Comparison of ENCODE assay signal across 13 cellular contexts in the genomic region with DNA sequence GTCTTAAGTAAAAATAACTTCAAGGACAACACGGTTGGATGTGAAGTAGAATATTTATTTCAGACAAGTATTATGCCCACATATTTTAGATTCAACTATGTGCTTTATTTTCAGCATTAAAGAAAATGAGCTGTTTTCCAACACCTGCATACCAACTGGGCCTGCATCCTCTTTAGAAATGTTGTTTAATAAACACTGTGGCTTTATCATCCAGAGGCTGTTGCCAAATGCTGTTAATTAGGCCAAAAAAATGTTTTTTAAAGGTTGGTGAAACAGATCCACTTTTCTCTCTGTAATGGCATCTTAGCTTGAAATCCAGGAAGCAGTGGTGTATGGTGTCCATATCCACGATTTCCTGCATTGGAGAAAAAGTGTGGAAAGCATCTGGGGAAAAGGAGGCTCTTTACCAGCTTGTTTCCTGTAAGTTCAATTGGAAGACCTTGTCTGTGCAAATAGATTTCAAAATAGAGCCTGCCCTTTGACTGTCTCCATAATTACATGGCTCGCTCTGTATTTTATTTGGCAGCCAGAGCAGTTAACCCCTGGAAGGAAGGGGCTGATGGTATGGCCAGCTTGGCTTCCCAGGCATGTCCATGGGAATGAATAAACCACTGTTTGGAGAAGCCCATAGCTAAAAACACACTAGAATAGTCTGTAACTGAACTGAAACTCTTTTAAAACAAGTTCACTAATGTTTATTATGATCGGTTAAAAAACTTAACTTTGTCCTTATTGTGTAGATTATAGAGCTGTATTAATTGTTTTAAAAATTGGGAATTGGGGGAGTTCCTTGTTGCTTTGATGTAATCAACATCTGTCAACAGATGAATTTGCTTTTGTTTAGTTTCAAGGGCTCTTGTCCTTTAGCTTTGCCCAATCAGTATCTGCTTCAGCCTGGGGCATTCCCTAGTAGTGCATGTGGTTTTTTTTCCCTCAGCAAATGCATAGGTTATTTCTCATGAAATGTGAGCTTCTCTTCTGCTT. TPM values are rescaled to one million over a fixed set of nuclear protein-coding genes. Genes with fewer than 3 reads are reported as not detected.
DNase-seq lines count a peak whose midpoint lies in the region; ATAC-seq and TF ChIP-seq lines count a peak whose summit lies in the region.
"Had no signal": no experiment of that assay in that cellular context is flagged by ENCODE, and none has a peak within 500 bp of the region (broad histone marks: within the 10 kb centered on the region; RNA-seq: fewer than 3 reads in every experiment).

No MANE protein-coding gene starts in this region.

- peak overlapping the region; percentile 37; the same call in 1 of the 2 replicates for H3K27ac ChIP-seq in SK-N-MC
- H3K27ac ChIP-seq in sigmoid colon: no peak overlapping the region
- H3K27ac ChIP-seq: cardiac muscle cell, thyroid gland had no signal

- no peaks in the 10 kb centered on the region for H3K4me1 ChIP-seq in sigmoid colon
- H3K4me1 ChIP-seq: thyroid gland had no signal

- H3K27me3 ChIP-seq in sigmoid colon: no peaks in the 10 kb centered on the region
- H3K27me3 ChIP-seq: cardiac muscle cell, thyroid gland had no signal

- H3K9ac ChIP-seq in SK-N-MC (ENCODE audit: insufficient read length): no peak overlapping the region

- POLR2A ChIA-PET in activated CD8-positive, alpha-beta T cell treated with anti-CD3 and anti-CD28 coated beads for 36 hours (lab: Charles Lee): interaction anchor here (0.8 to 1.0 kb wide), 2 partner anchors 28 to 50 kb away, joined by 3 read pairs; partner anchors contain the start of gene DLX2

- H3K9me3 Mint-ChIP-seq in activated CD8-positive, alpha-beta T cell treated with anti-CD3 and anti-CD28 coated beads for 36 hours: no peaks in the 10 kb centered on the region
- H3K9me3 Mint-ChIP-seq in activated T-helper 1 cell treated with anti-CD3 and anti-CD28 coated beads, Interleukin-12 subunit alpha, Interleukin-12 subunit beta, Interleukin-2, Interleukin-4 antibody, amounts not matched to agents 30 ng/mL and 10 ng/mL and 1 ng/mL, durations not matched to agents 14 hours and 24 hours and 36 hours: no peaks in the 10 kb centered on the region
- H3K9me3 Mint-ChIP-seq: CD8-positive, alpha-beta T cell had no signal

- no peaks in the 10 kb centered on the region for H3K9me3 ChIP-seq in SK-N-MC (ENCODE audit: low read depth, low read length)
- no peaks in the 10 kb centered on the region for H3K9me3 ChIP-seq in sigmoid colon
- H3K9me3 ChIP-seq: thyroid gland had no signal

- H3K27ac Mint-ChIP-seq in activated CD8-positive, alpha-beta T cell treated with anti-CD3 and anti-CD28 coated beads for 36 hours: no peak overlapping the region
- H3K27ac Mint-ChIP-seq in activated T-helper 1 cell treated with anti-CD3 and anti-CD28 coated beads, Interleukin-12 subunit alpha, Interleukin-12 subunit beta, Interleukin-2, Interleukin-4 antibody, amounts not matched to agents 30 ng/mL and 10 ng/mL and 1 ng/mL, durations not matched to agents 14 hours and 24 hours and 36 hours: no peak overlapping the region
- H3K27ac Mint-ChIP-seq: CD8-positive, alpha-beta T cell had no signal

- CTCF ChIA-PET in activated CD8-positive, alpha-beta T cell treated with anti-CD3 and anti-CD28 coated beads for 36 hours (lab: Charles Lee): interaction anchor here (1.2 to 1.3 kb wide), 2 partner anchors 50 to 75 kb away, joined by 3 to 5 read pairs; partner anchors contain the start of gene DLX2

- TF ChIP-seq CTCF in activated CD8-positive, alpha-beta T cell treated with anti-CD3 and anti-CD28 coated beads for 36 hours (IDR thresholded peaks at IDR 0.05): no peak
- no peak for TF ChIP-seq CTCF in sigmoid colon (IDR thresholded peaks at IDR 0.05)

- H3K36me3 ChIP-seq in SK-N-MC (ENCODE audit: insufficient read depth, low read length) (no peaks in the 10 kb centered on the region), sigmoid colon (no peaks in the 10 kb centered on the region)
- H3K36me3 ChIP-seq: cardiac muscle cell, thyroid gland had no signal

- peak overlapping the region; percentile 26 for H3K4me3 ChIP-seq in SK-N-MC
- no peak overlapping the region for H3K4me3 ChIP-seq in sigmoid colon
- H3K4me3 ChIP-seq: cardiac muscle cell, thyroid gland had no signal

- WGBS in sigmoid colon, 2 donors: 46 to 65% methylated on average over 4 of the region's 4 CpGs

- ATAC-seq in activated CD8-positive, alpha-beta T cell treated with anti-CD3 and anti-CD28 coated beads for 36 hours: no peak
- ATAC-seq: CD8-positive, alpha-beta T cell had no signal

- DNase-seq in EH (ENCODE audit: low read depth) (peak; percentile 66), NCI-H1092 (lab: John Stamatoyannopoulos, UW) (peak; percentile 40), SK-N-MC (ENCODE audit: low read depth, low spot score) (no peak), inferior parietal cortex (ENCODE audit: extremely low spot score) (peak; percentile 2), sigmoid colon (no peak), A172 (ENCODE audit: low spot score) (no peak)
- DNase-seq in activated CD8-positive, alpha-beta T cell treated with anti-CD3 and anti-CD28 coated beads for 36 hours: no peak
- DNase-seq in activated T-helper 1 cell treated with anti-CD3 and anti-CD28 coated beads, Interleukin-12 subunit alpha, Interleukin-12 subunit beta, Interleukin-2, Interleukin-4 antibody, amounts not matched to agents 30 ng/mL and 10 ng/mL and 1 ng/mL, durations not matched to agents 14 hours and 24 hours and 36 hours (ENCODE audit: low spot score): no peak
- DNase-seq: CD8-positive, alpha-beta T cell; hippocampal formation; stimulated activated CD4-positive, alpha-beta T cell treated with anti-CD3 and anti-CD28 coated beads, Interleukin-2, amount 100 ng/mL, for 48 hours; thyroid gland had no signal

- no peak for TF ChIP-seq EP300 in sigmoid colon (IDR thresholded peaks at IDR 0.05)

- H3K4me3 Mint-ChIP-seq in activated CD8-positive, alpha-beta T cell treated with anti-CD3 and anti-CD28 coated beads for 36 hours: no peak overlapping the region
- no peak overlapping the region for H3K4me3 Mint-ChIP-seq in activated T-helper 1 cell treated with anti-CD3 and anti-CD28 coated beads, Interleukin-12 subunit alpha, Interleukin-12 subunit beta, Interleukin-2, Interleukin-4 antibody, amounts not matched to agents 30 ng/mL and 10 ng/mL and 1 ng/mL, durations not matched to agents 14 hours and 24 hours and 36 hours
- H3K4me3 Mint-ChIP-seq: CD8-positive, alpha-beta T cell had no signal

- no peak for TF ChIP-seq POLR2A in sigmoid colon (IDR thresholded peaks at IDR 0.05)

- H3K4me1 Mint-ChIP-seq in activated CD8-positive, alpha-beta T cell treated with anti-CD3 and anti-CD28 coated beads for 36 hours (ENCODE audit: low read depth): no peaks in the 10 kb centered on the region
- no peaks in the 10 kb centered on the region for H3K4me1 Mint-ChIP-seq in activated T-helper 1 cell treated with anti-CD3 and anti-CD28 coated beads, Interleukin-12 subunit alpha, Interleukin-12 subunit beta, Interleukin-2, Interleukin-4 antibody, amounts not matched to agents 30 ng/mL and 10 ng/mL and 1 ng/mL, durations not matched to agents 14 hours and 24 hours and 36 hours (ENCODE audit: low read depth)

- no peaks in the 10 kb centered on the region for H3K36me3 Mint-ChIP-seq in activated CD8-positive, alpha-beta T cell treated with anti-CD3 and anti-CD28 coated beads for 36 hours (ENCODE audit: low read depth)
- no peaks in the 10 kb centered on the region for H3K36me3 Mint-ChIP-seq in activated T-helper 1 cell treated with anti-CD3 and anti-CD28 coated beads, Interleukin-12 subunit alpha, Interleukin-12 subunit beta, Interleukin-2, Interleukin-4 antibody, amounts not matched to agents 30 ng/mL and 10 ng/mL and 1 ng/mL, durations not matched to agents 14 hours and 24 hours and 36 hours (ENCODE audit: low read depth)
- H3K36me3 Mint-ChIP-seq: CD8-positive, alpha-beta T cell had no signal

- no peaks in the 10 kb centered on the region for H3K27me3 Mint-ChIP-seq in activated CD8-positive, alpha-beta T cell treated with anti-CD3 and anti-CD28 coated beads for 36 hours
- H3K27me3 Mint-ChIP-seq in activated T-helper 1 cell treated with anti-CD3 and anti-CD28 coated beads, Interleukin-12 subunit alpha, Interleukin-12 subunit beta, Interleukin-2, Interleukin-4 antibody, amounts not matched to agents 30 ng/mL and 10 ng/mL and 1 ng/mL, durations not matched to agents 14 hours and 24 hours and 36 hours (ENCODE audit: insufficient read depth): no peaks in the 10 kb centered on the region

- intact Hi-C loops in activated CD8-positive, alpha-beta T cell treated with anti-CD3 and anti-CD28 coated beads for 36 hours (cut with micrococcal nuclease): no loop called here
- intact Hi-C loops in activated T-helper 1 cell treated with anti-CD3 and anti-CD28 coated beads, Interleukin-12 subunit alpha, Interleukin-12 subunit beta, Interleukin-2, Interleukin-4 antibody, amounts not matched to agents 30 ng/mL and 10 ng/mL and 1 ng/mL, durations not matched to agents 14 hours and 24 hours and 36 hours (cut with micrococcal nuclease): no loop called here
- intact Hi-C loops in sigmoid colon (cut with DNase I): no loop called here

RNA-seq across cellular contexts. Expression of gene DLX1, which starts 33.0 kb away (rescaled TPM):
- not detected for total RNA-seq in activated CD8-positive, alpha-beta T cell treated with anti-CD3 and anti-CD28 coated beads for 36 hours
- not detected in 2 replicates for total RNA-seq in activated T-helper 1 cell treated with anti-CD3 and anti-CD28 coated beads, Interleukin-12 subunit alpha, Interleukin-12 subunit beta, Interleukin-2, Interleukin-4 antibody, amounts not matched to agents 30 ng/mL and 10 ng/mL and 1 ng/mL, durations not matched to agents 14 hours and 24 hours and 36 hours
- total RNA-seq in sigmoid colon: 1 to 10 TPM in 1 of 4 donors, under 1 TPM in 3; 0.27 to 1.1 (median 0.52) TPM
- under 1 TPM in 1 of 3 donors, not detected in 2; 0.22 TPM for polyA plus RNA-seq in sigmoid colon
- 3.9 and 5.3 TPM in 2 replicates for total RNA-seq in A172 (2014; rRNA removed; shearing (Covaris generic))
- total RNA-seq: cardiac muscle cell; CD8-positive, alpha-beta T cell had no signal
- polyA plus RNA-seq: cardiac muscle cell had no signal

RNA-seq across cellular contexts. Expression of gene DLX2, which starts 50.4 kb away (rescaled TPM):
- not detected for total RNA-seq in activated CD8-positive, alpha-beta T cell treated with anti-CD3 and anti-CD28 coated beads for 36 hours
- 0.20 TPM in 1 of 2 replicates, not detected in the other for total RNA-seq in activated T-helper 1 cell treated with anti-CD3 and anti-CD28 coated beads, Interleukin-12 subunit alpha, Interleukin-12 subunit beta, Interleukin-2, Interleukin-4 antibody, amounts not matched to agents 30 ng/mL and 10 ng/mL and 1 ng/mL, durations not matched to agents 14 hours and 24 hours and 36 hours
- under 1 TPM in 2 of 4 donors, not detected in 2; under 0.01 to 0.14 TPM for total RNA-seq in sigmoid colon
- polyA plus RNA-seq in sigmoid colon: under 1 TPM in 1 of 3 donors, not detected in 2; 0.04 TPM
- total RNA-seq in A172 (2014; rRNA removed; shearing (Covaris generic)): 0.64 and 0.81 TPM in 2 replicates
- total RNA-seq: cardiac muscle cell had no signal

RNA-seq across cellular contexts. Expression of gene METAP1D, which starts 52.5 kb away (rescaled TPM):
- 1 to 10 TPM; 5.4 to 8.8 TPM for total RNA-seq in activated CD8-positive, alpha-beta T cell treated with anti-CD3 and anti-CD28 coated beads for 36 hours
- 5.4 and 6.4 TPM in 2 replicates for total RNA-seq in activated T-helper 1 cell treated with anti-CD3 and anti-CD28 coated beads, Interleukin-12 subunit alpha, Interleukin-12 subunit beta, Interleukin-2, Interleukin-4 antibody, amounts not matched to agents 30 ng/mL and 10 ng/mL and 1 ng/mL, durations not matched to agents 14 hours and 24 hours and 36 hours
- 10 to 100 TPM in 2 of 4 donors, 1 to 10 TPM in 2; 7.8 to 14.4 (median 10.2) TPM for total RNA-seq in sigmoid colon
- 1 to 10 TPM in 2 of 3 donors, under 1 TPM in 1; 0.60 to 5.4 (median 2.3) TPM for polyA plus RNA-seq in sigmoid colon
- 7.6 and 10.2 TPM in 2 replicates for total RNA-seq in A172 (2014; rRNA removed; shearing (Covaris generic))

Comparison
In these comparisons a context has a peak if more than half of its experiments do, and no peak if none do; other contexts are left out.
1. DNase-seq: peak in EH (single experiment), NCI-H1092 (single experiment) and inferior parietal cortex (single experiment); none in SK-N-MC (single experiment), activated CD8-positive, alpha-beta T cell treated with anti-CD3 and anti-CD28 coated beads for 36 hours (single experiment), activated T-helper 1 cell treated with anti-CD3 and anti-CD28 coated beads, Interleukin-12 subunit alpha, Interleukin-12 subunit beta, Interleukin-2, Interleukin-4 antibody, amounts not matched to agents 30 ng/mL and 10 ng/mL and 1 ng/mL, durations not matched to agents 14 hours and 24 hours and 36 hours (single experiment), sigmoid colon (single experiment) and A172 (single experiment).